ENCODE assay signal across 8 cellular contexts in the genomic region with DNA sequence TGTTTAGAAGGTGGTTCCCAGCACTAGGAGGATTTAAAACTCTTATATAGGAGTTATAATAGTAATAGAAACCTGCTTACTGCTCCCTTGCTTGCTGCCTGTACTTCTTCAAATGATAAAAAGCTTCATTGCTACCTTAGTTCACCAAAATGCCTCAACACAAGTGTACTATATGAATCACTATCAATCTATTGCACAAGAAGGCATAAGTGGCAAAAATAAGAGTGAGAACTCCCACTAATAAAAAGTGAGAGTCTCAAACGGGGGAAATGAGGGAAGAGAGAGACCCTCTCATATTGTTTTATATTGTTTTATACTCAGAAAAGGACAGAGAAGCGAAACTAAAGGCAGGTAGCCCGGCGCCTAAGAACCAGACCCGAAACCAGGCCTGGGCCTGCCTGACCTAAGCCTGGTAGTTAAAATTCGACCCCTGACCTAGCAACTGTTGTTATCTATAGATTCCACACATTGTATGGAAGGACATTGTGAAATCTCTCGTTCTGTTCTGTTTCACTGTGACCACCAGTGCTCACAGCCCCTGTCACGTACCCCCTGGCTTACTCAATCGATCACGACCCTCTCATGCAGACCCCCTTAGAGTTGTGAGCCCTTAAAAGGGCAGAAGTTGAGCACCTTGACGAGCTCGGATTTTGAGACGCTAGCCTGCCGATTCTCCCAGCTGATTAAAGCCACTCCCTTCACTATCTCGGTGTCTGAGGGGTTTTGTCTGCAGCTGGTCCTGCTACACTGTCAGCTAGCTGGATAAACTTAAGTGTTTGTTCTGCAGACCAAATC. TPM values are rescaled to one million over a fixed set of nuclear protein-coding genes. Genes with fewer than 3 reads are reported as not detected.
DNase-seq lines count a peak whose midpoint lies in the region; ATAC-seq, FAIRE-seq and TF ChIP-seq lines count a peak whose summit lies in the region.
"Not testable (repeated sequence)": the region's sequence is repeated elsewhere in the genome, so short reads cannot be mapped to it uniquely, and the experiment has no call there.
"Had no signal": no experiment of that assay in that cellular context is flagged by ENCODE, and none has a peak within 500 bp of the region (broad histone marks: within the 10 kb centered on the region; RNA-seq: fewer than 3 reads in every experiment).

No MANE protein-coding gene starts in this region.

- CTCF ChIA-PET in K562 (lab: Yijun Ruan, JAX; ENCODE audit: low intra/inter-chr PET ratio), result not testable (repeated sequence)

- TF ChIP-seq CTCF in GM23338 (conservative IDR thresholded peaks at IDR 0.05; ENCODE audit: low read depth in 2 of 2); K562 (IDR thresholded peaks at IDR 0.05 in 2 of 3, conservative IDR thresholded peaks at IDR 0.05 in 1 of 3; ENCODE audit: insufficient read depth in 2 of 3, low read depth in 1 of 3, low read length in 3 of 3); fibroblast of villous mesenchyme (IDR thresholded peaks at IDR 0.05; ENCODE audit: insufficient read depth, low read depth, low read length); nephron progenitor cell (IDR thresholded peaks at IDR 0.05); type B pancreatic cell (conservative IDR thresholded peaks at IDR 0.05): not testable (repeated sequence)

- H3K79me2 ChIP-seq in GM23338 (replicated peaks; ENCODE audit: insufficient read depth), result not testable (repeated sequence)
- peaks cover 82% of the 10 kb centered on the region for H3K79me2 ChIP-seq in K562 (ENCODE audit: control insufficient read depth, insufficient read depth, low read length)

- not testable (repeated sequence) for TF ChIP-seq POLR2A in K562 (conservative IDR thresholded peaks at IDR 0.05)

- not testable (repeated sequence) for TF ChIP-seq RAD21 in K562 (CRISPR knock-in tag; conservative IDR thresholded peaks at IDR 0.05 in 1 of 2, IDR thresholded peaks at IDR 0.05 in 1 of 2)

- H3K27ac ChIP-seq in GM23338 (ENCODE audit: low read depth) (peak overlapping the region; percentile 5; the same call in 1 of the 2 replicates), K562 (ENCODE audit: extremely low read depth, low read depth, low read length) (peak overlapping the region; percentile 85)

- H3K9me1 ChIP-seq in K562 (ENCODE audit: control insufficient read depth, insufficient read depth, low read length), result not testable (repeated sequence)

- intact Hi-C loops in K562 (cut with micrococcal nuclease), result loop anchor here (2.0 to 10.0 kb wide), 6 partner anchors 67 to 317 kb away; partner anchors contain the start of genes CREG1 and RCSD1

- H3K9ac ChIP-seq in K562 (ENCODE audit: insufficient read depth in 1 of 2, low read depth in 2 of 2, low read length in 2 of 2), result peak overlapping the region; percentile 75 to 83; a peak in 3 of 4 replicates

- H4K20me1 ChIP-seq in GM23338 (replicated peaks; ENCODE audit: insufficient read depth); K562 (replicated peaks; ENCODE audit: control insufficient read depth, insufficient read depth, low read length): not testable (repeated sequence)

- POLR2A ChIA-PET in K562 (lab: Yijun Ruan, JAX), result interaction anchor here (0.7 to 2.5 kb wide), 6 partner anchors 9 to 66 kb away, joined by 3 to 11 read pairs (median 4); partner anchors contain the start of genes ADCY10, DCAF6 and MPC2

- H3K9me2 ChIP-seq in GM23338 (ENCODE audit: insufficient read depth), result not testable (repeated sequence)

- not testable (repeated sequence) for H3K9me3 Mint-ChIP-seq in GM23338, nephron progenitor cell, type B pancreatic cell

- H3K4me1 ChIP-seq in GM23338 (ENCODE audit: insufficient read depth), result peaks cover 14% of the 10 kb centered on the region
- peaks cover 15 to 26% of the 10 kb centered on the region in 2 experiments for H3K4me1 ChIP-seq in K562 (replicated peaks in 1 of 2; ENCODE audit: control insufficient read depth in 2 of 2, insufficient read depth in 2 of 2, low read length in 2 of 2)

- H3K27ac Mint-ChIP-seq in GM23338 (peak overlapping the region; percentile 69), nephron progenitor cell (peak overlapping the region; percentile 33), type B pancreatic cell (peak overlapping the region; percentile 72)

- H2AFZ ChIP-seq in GM23338, result peak overlapping the region; percentile 5; the same call in 1 of the 2 replicates
- H2AFZ ChIP-seq in K562 (ENCODE audit: low read depth, low read length), result peak overlapping the region; percentile 71

- not testable (repeated sequence) for H3K36me3 ChIP-seq in GM23338 (ENCODE audit: insufficient read depth); K562 (ENCODE audit: control insufficient read depth, insufficient read depth, low read length)

- not testable (repeated sequence) for H3K36me3 Mint-ChIP-seq in GM23338 (ENCODE audit: low read depth); nephron progenitor cell (ENCODE audit: low read depth); type B pancreatic cell

- H3K4me3 ChIP-seq in GM23338, result not testable (repeated sequence)
- H3K4me3 ChIP-seq in K562 (peak overlapping the region; percentile 25), fibroblast of villous mesenchyme (ENCODE audit: low read depth, low read length) (peak overlapping the region; percentile 9)

- not testable (repeated sequence) for H3K27me3 ChIP-seq in GM23338 (ENCODE audit: insufficient read depth); K562 (ENCODE audit: control insufficient read depth in 2 of 2, insufficient read depth in 2 of 2, low read length in 2 of 2)

- not testable (repeated sequence) for H3K4me3 Mint-ChIP-seq in GM23338, nephron progenitor cell
- H3K4me3 Mint-ChIP-seq in type B pancreatic cell, result peak overlapping the region; percentile 12

- not testable (repeated sequence) for DNase-seq in GM23338 (ENCODE audit: low spot score); nephron progenitor cell; type B pancreatic cell (ENCODE audit: extremely low spot score, unreplicated experiment)
- peak; percentile 90 for DNase-seq in OCI-M1 (lab: John Stamatoyannopoulos, UW)
- peak in 1 of 4 experiments; percentile 64 for DNase-seq in K562 (ENCODE audit: extremely low read depth in 1 of 4, low spot score in 3 of 4)
- DNase-seq in fibroblast of villous mesenchyme (ENCODE audit: low read depth), result peak; percentile 43
- DNase-seq in islet precursor cell, result peak; percentile 64

- H3K9me3 ChIP-seq in K562 (replicated peaks; ENCODE audit: control insufficient read depth, insufficient read depth, low read depth, low read length), result not testable (repeated sequence)

- not testable (repeated sequence) for H3F3A ChIP-seq in GM23338 (replicated peaks; ENCODE audit: low read depth)

- ATAC-seq in GM23338, result peak; percentile 28; the same call in 1 of the 3 replicates
- ATAC-seq in K562, result peak; percentile 44

- not testable (repeated sequence) for H3K4me2 ChIP-seq in GM23338
- H3K4me2 ChIP-seq in K562 (ENCODE audit: insufficient read depth, low read length), result peak overlapping the region; percentile 79

- FAIRE-seq in K562 (lab: Jason Lieb, UNC), result peak; percentile 77

- BruUV-seq in K562 (replicated peaks; lab: Mats Ljungman, UMichigan), result not testable (repeated sequence)

- in situ Hi-C loops in K562 (cut with MboI), result not testable (repeated sequence)

- under 1% methylated on average over 15 of the region's 15 CpGs for WGBS in K562 (ENCODE audit: insufficient coverage, low coverage, missing lambda C conversion rate)

- TF ChIP-seq EP300 in K562 (IDR thresholded peaks at IDR 0.05; ENCODE audit: low read length), result not testable (repeated sequence)

- H3K27me3 Mint-ChIP-seq in GM23338 (ENCODE audit: insufficient read depth, low read depth, poor library complexity); nephron progenitor cell (ENCODE audit: low read depth, poor library complexity); type B pancreatic cell: not testable (repeated sequence)

- H3K4me1 Mint-ChIP-seq in GM23338, result peaks cover 14% of the 10 kb centered on the region
- peaks cover 22% of the 10 kb centered on the region for H3K4me1 Mint-ChIP-seq in nephron progenitor cell
- not testable (repeated sequence) for H3K4me1 Mint-ChIP-seq in type B pancreatic cell (ENCODE audit: unreplicated experiment)

TF ChIP-seq in K562, 482 proteins besides CTCF, POLR2A, EP300 and RAD21 (continues in another document):
- peak; percentile 92 for TF ChIP-seq HDAC2 (IDR thresholded peaks at IDR 0.05)

RNA-seq across cellular contexts. Expression of gene ADCY10, which starts 44.6 kb away (rescaled TPM):
- total RNA-seq in GM23338 (2014; rRNA removed; shearing (Covaris generic)), result not detected in 2 replicates
- polyA plus RNA-seq in GM23338 (2016; fragmentation: Nextera tagmentation; extraction: Ambion mirVana) (not detected in 2 replicates), K562 (2011; rRNA removed) (0.21 and 0.54 TPM in 2 replicates), K562 (2014; fragmentation: Illumina TruSeq; extraction: Trizol) (0.25 and 0.26 TPM in 2 replicates), K562 (2014; fragmentation: Nextera tagmentation; extraction: Ambion mirVana) (under 1 TPM; 0.21 to 0.39 TPM), K562 (2014; rRNA removed) (0.08 and 0.11 TPM in 2 replicates)
- total RNA-seq in K562 (2011; cell fraction: chromatin; rRNA removed; ENCODE audit: low replicate concordance), result 1.3 and 2.1 TPM in 2 replicates
- 0.39 and 0.83 TPM in 2 replicates for total RNA-seq in K562 (2011; cell fraction: nucleolus; rRNA removed)
- 1.1 and 2.1 TPM in 2 replicates for total RNA-seq in K562 (2011; cell fraction: nucleoplasm; rRNA removed)
- total RNA-seq in K562 (2014; rRNA removed) (0.24 and 0.86 TPM in 2 replicates), K562 (2014; rRNA removed; fragmentation: Illumina TruSeq; extraction: Trizol) (0.29 and 0.32 TPM in 2 replicates), K562 (2015; rRNA removed; fragmentation: Illumina TruSeq; extraction: Trizol) (0.11 and 0.14 TPM in 2 replicates), K562 (2021) (0.20 and 0.22 TPM in 2 replicates), fibroblast of villous mesenchyme (under 0.01 TPM in 1 of 2 replicates, not detected in the other), type B pancreatic cell (ENCODE audit: low replicate concordance) (0.14 and 0.39 TPM in 2 replicates)
- 0.12 and 0.13 TPM in 2 replicates for polyA plus RNA-seq in K562 (2011; cell fraction: cytosol; rRNA removed)
- 0.34 and 0.38 TPM in 2 replicates for polyA plus RNA-seq in K562 (2011; cell fraction: nucleus; rRNA removed)
- 0.12 and 0.65 TPM in 2 replicates for polyA plus RNA-seq in K562 (2012)
- 0.24 and 0.28 TPM in 2 replicates for polyA minus RNA-seq in K562 (2011; rRNA and poly(A)+ RNA removed)
- not detected in 2 replicates for polyA minus RNA-seq in K562 (2011; cell fraction: cytosol; rRNA and poly(A)+ RNA removed)
- polyA minus RNA-seq in K562 (2011; cell fraction: nucleus; rRNA and poly(A)+ RNA removed), result 0.22 and 0.27 TPM in 2 replicates
- polyA plus RNA-seq: CD4-positive, alpha-beta memory T cell had no signal
